ENCODE assay signal across 14 cellular contexts in genomic region chr15:23823508-23823907, GRCh38.
DNase-seq lines count a peak whose midpoint lies in the region; ATAC-seq, FAIRE-seq and TF ChIP-seq lines count a peak whose summit lies in the region.
"Had no signal": no experiment of that assay in that cellular context is flagged by ENCODE, and none has a peak within 500 bp of the region (broad histone marks: within the 10 kb centered on the region; RNA-seq: fewer than 3 reads in every experiment).

No MANE protein-coding gene starts in this region.

- no peak for FAIRE-seq in HepG2 (lab: Jason Lieb, UNC)
- FAIRE-seq: RCC 7860 had no signal

- TF ChIP-seq RAD21 in SK-N-SH (IDR thresholded peaks at IDR 0.05; ENCODE audit: low read length) (no peak), Ishikawa (IDR thresholded peaks at IDR 0.05; ENCODE audit: low read depth) (peak; percentile 11; the same call in 1 of the 2 replicates), HepG2 (CRISPR knock-in tag; IDR thresholded peaks at IDR 0.05) (peak; percentile 33; the same call in 1 of the 2 replicates)

- TF ChIP-seq POLR2A in HepG2 (IDR thresholded peaks at IDR 0.05; ENCODE audit: insufficient read depth in 1 of 2, low read depth in 2 of 2, low read length in 2 of 2), result no peak

- H3K9me3 ChIP-seq in SK-N-SH, result no peaks in the 10 kb centered on the region
- no peaks in the 10 kb centered on the region for H3K9me3 ChIP-seq in SU-DHL-6 (ENCODE audit: insufficient read depth, low read length)
- no peaks in the 10 kb centered on the region for H3K9me3 ChIP-seq in HepG2 (ENCODE audit: low read length)
- no peaks in the 10 kb centered on the region for H3K9me3 ChIP-seq in CD8-positive, alpha-beta memory T cell (ENCODE audit: low read length)

- no peaks in the 10 kb centered on the region for H3K9me2 ChIP-seq in SK-N-SH
- no peaks in the 10 kb centered on the region for H3K9me2 ChIP-seq in SU-DHL-6 (replicated peaks; ENCODE audit: insufficient read depth, low read length)

- no peaks in the 10 kb centered on the region for H4K20me1 ChIP-seq in SK-N-SH (ENCODE audit: insufficient read depth)
- no peaks in the 10 kb centered on the region for H4K20me1 ChIP-seq in SU-DHL-6 (ENCODE audit: low read depth, low read length)
- H4K20me1 ChIP-seq in HepG2 (ENCODE audit: insufficient read depth, low read length), result no peaks in the 10 kb centered on the region

- H3K36me3 ChIP-seq in SK-N-SH (replicated peaks in 1 of 2; ENCODE audit: control insufficient read depth in 1 of 2, insufficient read depth in 2 of 2, low read length in 1 of 2) (no peaks in the 10 kb centered on the region), SU-DHL-6 (ENCODE audit: low read length) (no peaks in the 10 kb centered on the region), HepG2 (replicated peaks in 1 of 2; ENCODE audit: control insufficient read depth in 1 of 2, insufficient read depth in 2 of 2, low read length in 2 of 2) (no peaks in the 10 kb centered on the region)
- no peaks in the 10 kb centered on the region for H3K36me3 ChIP-seq in CD8-positive, alpha-beta memory T cell (ENCODE audit: insufficient read depth, low read length)
- H3K36me3 ChIP-seq: tibial nerve had no signal

- TF ChIP-seq CTCF in SK-N-SH (IDR thresholded peaks at IDR 0.05), result peak; percentile 39
- TF ChIP-seq CTCF in SU-DHL-6 (IDR thresholded peaks at IDR 0.05; ENCODE audit: insufficient read depth, low read length, poor library complexity, severe bottlenecking), result peak; percentile 21
- peak; percentile 58 for TF ChIP-seq CTCF in HepG2 (CRISPR knock-in tag; IDR thresholded peaks at IDR 0.05)

- TF ChIP-seq EP300 in SK-N-SH (IDR thresholded peaks at IDR 0.05; ENCODE audit: borderline replicate concordance in 1 of 2, low read depth in 1 of 2, low read length in 1 of 2), result no peak
- no peak for TF ChIP-seq EP300 in Ishikawa (IDR thresholded peaks at IDR 0.05; ENCODE audit: borderline replicate concordance)
- TF ChIP-seq EP300 in HepG2 (IDR thresholded peaks at IDR 0.05; ENCODE audit: low read depth in 2 of 2, low read length in 2 of 2), result no peak
- no peak for TF ChIP-seq EP300 in HepG2 (CRISPR knock-in tag; IDR thresholded peaks at IDR 0.05; ENCODE audit: borderline replicate concordance)

- in situ Hi-C loops in HepG2 (cut with HindIII; ENCODE audit: extremely low pct_ligation_motif_present, low pct_unique_long_range_greater_than_20kb), result no loop called here

- H3K27ac ChIP-seq in SK-N-SH (ENCODE audit: low read depth in 2 of 2, low read length in 1 of 2), result no peak overlapping the region
- no peak overlapping the region for H3K27ac ChIP-seq in SU-DHL-6 (ENCODE audit: low read depth, low read length)
- no peak overlapping the region for H3K27ac ChIP-seq in HepG2 (ENCODE audit: extremely low read length, insufficient read depth, low read length)
- no peak overlapping the region for H3K27ac ChIP-seq in CD8-positive, alpha-beta memory T cell (ENCODE audit: low read depth, low read length)
- H3K27ac ChIP-seq: skin epidermis, tibial nerve had no signal

- H3K9me3 Mint-ChIP-seq in CD8-positive, alpha-beta memory T cell, result peaks cover 3 to 27% (median 8%) of the 10 kb centered on the region in 5 donors
- H3K9me3 Mint-ChIP-seq in activated CD4-positive, alpha-beta memory T cell treated with anti-CD3 and anti-CD28 coated beads, Interleukin-2, amount 10 ng/mL, durations not matched to agents 7 days and 5 days, result peaks cover 9% of the 10 kb centered on the region

- H3K27me3 Mint-ChIP-seq in CD8-positive, alpha-beta memory T cell, result no peaks in the 10 kb centered on the region
- H3K27me3 Mint-ChIP-seq in activated CD4-positive, alpha-beta memory T cell treated with anti-CD3 and anti-CD28 coated beads, Interleukin-2, amount 10 ng/mL, durations not matched to agents 7 days and 5 days, result no peaks in the 10 kb centered on the region
- H3K27me3 Mint-ChIP-seq: activated naive CD8-positive, alpha-beta T cell treated with anti-CD3 and anti-CD28 coated beads, Interleukin-2, amount 10 ng/mL, durations not matched to agents 7 days and 5 days had no signal

- no peak overlapping the region for H3K27ac Mint-ChIP-seq in CD8-positive, alpha-beta memory T cell
- no peak overlapping the region for H3K27ac Mint-ChIP-seq in activated CD4-positive, alpha-beta memory T cell treated with anti-CD3 and anti-CD28 coated beads, Interleukin-2, amount 10 ng/mL, durations not matched to agents 7 days and 5 days
- H3K27ac Mint-ChIP-seq: activated naive CD8-positive, alpha-beta T cell treated with anti-CD3 and anti-CD28 coated beads, Interleukin-2, amount 10 ng/mL, durations not matched to agents 7 days and 5 days had no signal

- CTCF ChIA-PET in SK-N-SH (lab: Yijun Ruan, JAX), result interaction anchor here (1.3 kb wide), 1 partner anchor 36 kb away, joined by 3 read pairs; no protein-coding TSS in a partner anchor
- CTCF ChIA-PET in HepG2 (lab: Yijun Ruan, JAX; ENCODE audit: low intra/inter-chr PET ratio, low total read pairs), result no interaction called here
- CTCF ChIA-PET in CD8-positive, alpha-beta memory T cell (lab: Charles Lee), result no interaction called here
- CTCF ChIA-PET in activated CD4-positive, alpha-beta memory T cell treated with anti-CD3 and anti-CD28 coated beads, Interleukin-2, amount 10 ng/mL, durations not matched to agents 7 days and 5 days (lab: Charles Lee), result no interaction called here

- no peak for DNase-seq in SK-N-SH
- peak; percentile 29 for DNase-seq in HepG2 (ENCODE audit: low spot score)
- DNase-seq in CD8-positive, alpha-beta memory T cell, result no peak
- DNase-seq in activated CD4-positive, alpha-beta memory T cell treated with anti-CD3 and anti-CD28 coated beads, Interleukin-2, amount 10 ng/mL, durations not matched to agents 7 days and 5 days, result no peak
- DNase-seq in ureter (ENCODE audit: low spot score), result no peak
- DNase-seq: activated naive CD8-positive, alpha-beta T cell treated with anti-CD3 and anti-CD28 coated beads, Interleukin-2, amount 10 ng/mL, durations not matched to agents 7 days and 5 days; nucleus accumbens; T-helper 9 cell had no signal

- no peaks in the 10 kb centered on the region for H3F3A ChIP-seq in SK-N-SH (replicated peaks; ENCODE audit: insufficient read depth)
- no peaks in the 10 kb centered on the region for H3F3A ChIP-seq in SU-DHL-6 (ENCODE audit: insufficient read depth)

- H3K9ac ChIP-seq in SK-N-SH (no peak overlapping the region), SU-DHL-6 (ENCODE audit: low read length) (no peak overlapping the region), HepG2 (ENCODE audit: insufficient read depth, low read depth, low read length) (no peak overlapping the region)

- no peaks in the 10 kb centered on the region for H3K79me2 ChIP-seq in SK-N-SH (ENCODE audit: insufficient read depth)
- no peaks in the 10 kb centered on the region for H3K79me2 ChIP-seq in SU-DHL-6 (ENCODE audit: insufficient read depth, low read length)
- H3K79me2 ChIP-seq in HepG2 (ENCODE audit: insufficient read depth, low read length), result no peaks in the 10 kb centered on the region

- no peaks in the 10 kb centered on the region for H3K27me3 ChIP-seq in SK-N-SH (ENCODE audit: insufficient read depth)
- no peaks in the 10 kb centered on the region for H3K27me3 ChIP-seq in SU-DHL-6 (ENCODE audit: low read length)
- no peaks in the 10 kb centered on the region for H3K27me3 ChIP-seq in HepG2 (ENCODE audit: control insufficient read depth in 1 of 2, insufficient read depth in 2 of 2, low read length in 2 of 2)
- no peaks in the 10 kb centered on the region for H3K27me3 ChIP-seq in CD8-positive, alpha-beta memory T cell (ENCODE audit: insufficient read depth, low read length, poor library complexity, severe bottlenecking)
- H3K27me3 ChIP-seq: tibial nerve had no signal

- no peaks in the 10 kb centered on the region for H3K4me1 ChIP-seq in SK-N-SH (ENCODE audit: control insufficient read depth in 1 of 2, insufficient read depth in 2 of 2, low read depth in 1 of 2, low read length in 1 of 2)
- H3K4me1 ChIP-seq in HepG2 (ENCODE audit: insufficient read depth, low read length), result no peaks in the 10 kb centered on the region
- H3K4me1 ChIP-seq in CD8-positive, alpha-beta memory T cell (ENCODE audit: insufficient read depth, low read length), result no peaks in the 10 kb centered on the region
- H3K4me1 ChIP-seq: tibial nerve had no signal

- H3K4me1 Mint-ChIP-seq in CD8-positive, alpha-beta memory T cell, result no peaks in the 10 kb centered on the region
- H3K4me1 Mint-ChIP-seq in activated CD4-positive, alpha-beta memory T cell treated with anti-CD3 and anti-CD28 coated beads, Interleukin-2, amount 10 ng/mL, durations not matched to agents 7 days and 5 days, result no peaks in the 10 kb centered on the region
- H3K4me1 Mint-ChIP-seq: activated naive CD8-positive, alpha-beta T cell treated with anti-CD3 and anti-CD28 coated beads, Interleukin-2, amount 10 ng/mL, durations not matched to agents 7 days and 5 days had no signal

- no TSS peak for BruUV-seq in HepG2 (replicated peaks; lab: Mats Ljungman, UMichigan)

- H3K4me2 ChIP-seq in SK-N-SH, result no peak overlapping the region
- H3K4me2 ChIP-seq in SU-DHL-6 (ENCODE audit: low read depth, low read length, poor library complexity, severe bottlenecking), result no peak overlapping the region
- no peak overlapping the region for H3K4me2 ChIP-seq in HepG2 (ENCODE audit: low read depth, low read length)

- WGBS in SK-N-SH (ENCODE audit: low lambda C conversion rate), result 60% methylated on average over 6 of the region's 7 CpGs
- WGBS in HepG2 (ENCODE audit: low lambda C conversion rate), result 59% methylated on average over 4 of the region's 7 CpGs

- POLR2A ChIA-PET in SK-N-SH (lab: Yijun Ruan, JAX), result no interaction called here
- POLR2A ChIA-PET in HepG2 (lab: Yijun Ruan, JAX), result no interaction called here
- POLR2A ChIA-PET in CD8-positive, alpha-beta memory T cell (lab: Charles Lee), result no interaction called here
- POLR2A ChIA-PET in activated CD4-positive, alpha-beta memory T cell treated with anti-CD3 and anti-CD28 coated beads, Interleukin-2, amount 10 ng/mL, durations not matched to agents 7 days and 5 days (lab: Charles Lee), result no interaction called here

- H3K4me3 ChIP-seq in SK-N-SH (ENCODE audit: low read depth in 2 of 2, low read length in 1 of 2), result no peak overlapping the region
- H3K4me3 ChIP-seq in SU-DHL-6 (ENCODE audit: insufficient read depth, low read length, poor library complexity, severe bottlenecking), result no peak overlapping the region
- no peak overlapping the region for H3K4me3 ChIP-seq in HepG2 (replicated peaks in 1 of 3; ENCODE audit: insufficient read depth in 1 of 3, low read depth in 2 of 3, low read length in 3 of 3)
- H3K4me3 ChIP-seq in CD8-positive, alpha-beta memory T cell (ENCODE audit: low read length), result no peak overlapping the region
- H3K4me3 ChIP-seq: skin epidermis, tibial nerve had no signal

- no peak overlapping the region for H3K4me3 Mint-ChIP-seq in CD8-positive, alpha-beta memory T cell
- H3K4me3 Mint-ChIP-seq in activated CD4-positive, alpha-beta memory T cell treated with anti-CD3 and anti-CD28 coated beads, Interleukin-2, amount 10 ng/mL, durations not matched to agents 7 days and 5 days, result no peak overlapping the region
- H3K4me3 Mint-ChIP-seq: activated naive CD8-positive, alpha-beta T cell treated with anti-CD3 and anti-CD28 coated beads, Interleukin-2, amount 10 ng/mL, durations not matched to agents 7 days and 5 days had no signal

- no peaks in the 10 kb centered on the region for H3K36me3 Mint-ChIP-seq in CD8-positive, alpha-beta memory T cell
- no peaks in the 10 kb centered on the region for H3K36me3 Mint-ChIP-seq in activated CD4-positive, alpha-beta memory T cell treated with anti-CD3 and anti-CD28 coated beads, Interleukin-2, amount 10 ng/mL, durations not matched to agents 7 days and 5 days (ENCODE audit: low read depth)
- H3K36me3 Mint-ChIP-seq: activated naive CD8-positive, alpha-beta T cell treated with anti-CD3 and anti-CD28 coated beads, Interleukin-2, amount 10 ng/mL, durations not matched to agents 7 days and 5 days had no signal

- H2AFZ ChIP-seq in SK-N-SH (ENCODE audit: low read depth) (no peak overlapping the region), SU-DHL-6 (ENCODE audit: low read depth, low read length, severe bottlenecking) (no peak overlapping the region), HepG2 (ENCODE audit: low read length) (no peak overlapping the region)

- intact Hi-C loops in HepG2 (cut with micrococcal nuclease; ENCODE audit: unreplicated experiment), result loop anchor here (2.0 kb wide), 1 partner anchor 33 kb away; no protein-coding TSS in a partner anchor

- ATAC-seq in SK-N-SH treated with all-trans-retinoic acid at 6 μM for 48 hours (no peak), HepG2 (peak; percentile 99)

Comparison
In these comparisons a context has a peak if more than half of its experiments do, and no peak if none do; other contexts are left out.
1. Of the 25 proteins assayed by ChIP-seq in both HepG2 and SK-N-SH: peak only in HepG2: RAD21; only in SK-N-SH: none; in both: CTCF; in neither: 23.